Comparison of ENCODE assay signal across 8 cellular contexts in genomic region chr5:93915142-93915553, GRCh38.
DNase-seq lines count a peak whose midpoint lies in the region; ATAC-seq and TF ChIP-seq lines count a peak whose summit lies in the region.

No MANE protein-coding gene starts in this region.

- H3K4me3 ChIP-seq in GM12865 (ENCODE audit: low read depth, low read length): no peak overlapping the region
- no peak overlapping the region for H3K4me3 ChIP-seq in gastroesophageal sphincter

- TF ChIP-seq CTCF in GM12865 (IDR thresholded peaks at IDR 0.05; ENCODE audit: insufficient read depth, low read depth, low read length, missing control alignments) (peak; percentile 28), gastroesophageal sphincter (IDR thresholded peaks at IDR 0.05) (peak; percentile 26 to 59 (median 35))

- TF ChIP-seq EP300 in gastroesophageal sphincter (IDR thresholded peaks at IDR 0.05): no peak

- no peaks in the 10 kb centered on the region for H3K36me3 Mint-ChIP-seq in activated naive CD4-positive, alpha-beta T cell treated with anti-CD3 and anti-CD28 coated beads, Interleukin-2, amount 10 ng/mL, durations not matched to agents 7 days and 5 days

- H3K4me3 Mint-ChIP-seq in activated naive CD4-positive, alpha-beta T cell treated with anti-CD3 and anti-CD28 coated beads, Interleukin-2, amount 10 ng/mL, durations not matched to agents 7 days and 5 days: no peak overlapping the region

- no peak overlapping the region for H3K27ac ChIP-seq in gastroesophageal sphincter

- H3K4me1 ChIP-seq in gastroesophageal sphincter: no peaks in the 10 kb centered on the region

- no peak overlapping the region for H3K27ac Mint-ChIP-seq in activated naive CD4-positive, alpha-beta T cell treated with anti-CD3 and anti-CD28 coated beads, Interleukin-2, amount 10 ng/mL, durations not matched to agents 7 days and 5 days

- H3K27me3 ChIP-seq in gastroesophageal sphincter: no peaks in the 10 kb centered on the region

- no peaks in the 10 kb centered on the region for H3K4me1 Mint-ChIP-seq in activated naive CD4-positive, alpha-beta T cell treated with anti-CD3 and anti-CD28 coated beads, Interleukin-2, amount 10 ng/mL, durations not matched to agents 7 days and 5 days

- H3K9me3 ChIP-seq in gastroesophageal sphincter: no peaks in the 10 kb centered on the region

- ATAC-seq in HG03521 (IDR thresholded peaks at IDR 0.05; ENCODE audit: unreplicated experiment): peak; percentile 67
- ATAC-seq in gastroesophageal sphincter: no peak
- peak; percentile 73 for ATAC-seq in stimulated activated naive CD8-positive, alpha-beta T cell treated with anti-CD3 and anti-CD28 coated beads, Interleukin-15, Interleukin-2, amounts not matched to agents 100 U/mL and 50 U/mL, for 24 hours

- no peaks in the 10 kb centered on the region for H3K27me3 Mint-ChIP-seq in activated naive CD4-positive, alpha-beta T cell treated with anti-CD3 and anti-CD28 coated beads, Interleukin-2, amount 10 ng/mL, durations not matched to agents 7 days and 5 days

- DNase-seq in AG08395 (ENCODE audit: low spot score): peak; percentile 31
- DNase-seq in GM12865 (ENCODE audit: low read depth): peak; percentile 54
- DNase-seq in SKM-1 (lab: John Stamatoyannopoulos, UW; ENCODE audit: unreplicated experiment): peak; percentile 14
- no peak for DNase-seq in stimulated activated naive CD8-positive, alpha-beta T cell treated with anti-CD3 and anti-CD28 coated beads, Interleukin-15, Interleukin-2, amounts not matched to agents 100 U/mL and 50 U/mL, for 24 hours
- no peak for DNase-seq in activated naive CD4-positive, alpha-beta T cell treated with anti-CD3 and anti-CD28 coated beads, Interleukin-2, amount 10 ng/mL, durations not matched to agents 7 days and 5 days
- DNase-seq in stimulated activated CD4-positive, alpha-beta T cell treated with anti-CD3 and anti-CD28 coated beads, Interleukin-2, amount 100 ng/mL, for 24 hours: no peak

- H3K36me3 ChIP-seq in gastroesophageal sphincter: no peaks in the 10 kb centered on the region

- CTCF ChIA-PET in activated naive CD4-positive, alpha-beta T cell treated with anti-CD3 and anti-CD28 coated beads, Interleukin-2, amount 10 ng/mL, durations not matched to agents 7 days and 5 days (lab: Charles Lee): interaction anchor here (0.8 to 1.4 kb wide), 6 partner anchors 9 to 761 kb away, joined by 3 to 5 read pairs (median 3); no protein-coding TSS in a partner anchor

- TF ChIP-seq POLR2A in gastroesophageal sphincter (IDR thresholded peaks at IDR 0.05): no peak

- H3K9me3 Mint-ChIP-seq in activated naive CD4-positive, alpha-beta T cell treated with anti-CD3 and anti-CD28 coated beads, Interleukin-2, amount 10 ng/mL, durations not matched to agents 7 days and 5 days: no peaks in the 10 kb centered on the region

Comparison
In these comparisons a context has a peak if more than half of its experiments do, and no peak if none do; other contexts are left out.
1. DNase-seq: peak in AG08395 (single experiment), GM12865 (single experiment) and SKM-1 (single experiment); none in stimulated activated naive CD8-positive, alpha-beta T cell treated with anti-CD3 and anti-CD28 coated beads, Interleukin-15, Interleukin-2, amounts not matched to agents 100 U/mL and 50 U/mL, for 24 hours (single experiment), activated naive CD4-positive, alpha-beta T cell treated with anti-CD3 and anti-CD28 coated beads, Interleukin-2, amount 10 ng/mL, durations not matched to agents 7 days and 5 days (single experiment) and stimulated activated CD4-positive, alpha-beta T cell treated with anti-CD3 and anti-CD28 coated beads, Interleukin-2, amount 100 ng/mL, for 24 hours (0 of 2).